11 cellular contexts compared by ENCODE assay signal in genomic region chr7:142807855-142808460, GRCh38. TPM values are rescaled to one million over a fixed set of nuclear protein-coding genes. Genes with fewer than 3 reads are reported as not detected.
A peak's percentile ranks its signal among the peaks of the same experiment; 100 is the strongest.
DNase-seq lines count a peak whose midpoint lies in the region; ATAC-seq, FAIRE-seq and TF ChIP-seq lines count a peak whose summit lies in the region.
"Had no signal": no experiment of that assay in that cellular context is flagged by ENCODE, and none has a peak within 500 bp of the region (broad histone marks: within the 10 kb centered on the region; RNA-seq: fewer than 3 reads in every experiment).

No MANE protein-coding gene starts in this region.

- POLR2A ChIA-PET in activated CD4-positive, alpha-beta T cell treated with anti-CD3 and anti-CD28 coated beads for 36 hours (lab: Charles Lee) = interaction anchor here (0.5 to 6.3 kb wide), 18 partner anchors 11 to 572 kb away, joined by 3 to 176 read pairs (median 6); partner anchors contain the start of genes CASP2 and GSTK1
- POLR2A ChIA-PET in OCI-LY7 (lab: Charles Lee) (interaction anchor here (0.6 to 15.5 kb wide), 12 partner anchors 17 to 278 kb away, joined by 3 to 666 read pairs (median 3); partner anchors contain the start of gene PRSS2), K562 (lab: Yijun Ruan, JAX) (interaction anchor here (0.6 to 1.2 kb wide), 6 partner anchors 10 to 175 kb away, joined by 3 to 4 read pairs (median 3); no protein-coding TSS in a partner anchor), HepG2 (lab: Yijun Ruan, JAX) (no interaction called here)

- no peaks in the 10 kb centered on the region for H3K9me1 ChIP-seq in K562 (ENCODE audit: control insufficient read depth, insufficient read depth, low read length)

- H3K4me1 ChIP-seq in OCI-LY7 (ENCODE audit: insufficient read depth, low read length, poor library complexity, severe bottlenecking) = peaks cover 97% of the 10 kb centered on the region
- peaks cover 0 to 57% of the 10 kb centered on the region in 2 experiments; a peak in 3 of 5 replicates for H3K4me1 ChIP-seq in K562 (replicated peaks in 1 of 2; ENCODE audit: control insufficient read depth in 2 of 2, insufficient read depth in 2 of 2, low read length in 2 of 2)
- H3K4me1 ChIP-seq in HepG2 (ENCODE audit: insufficient read depth, low read length) = no peaks in the 10 kb centered on the region

- H2AFZ ChIP-seq in OCI-LY7 (ENCODE audit: low read length) (no peak overlapping the region), K562 (ENCODE audit: low read depth, low read length) (no peak overlapping the region), HepG2 (ENCODE audit: low read length) (no peak overlapping the region)

- peak overlapping the region; percentile 68 for H3K4me3 Mint-ChIP-seq in activated CD4-positive, alpha-beta T cell treated with anti-CD3 and anti-CD28 coated beads for 36 hours

- H3K9me3 Mint-ChIP-seq in activated CD4-positive, alpha-beta T cell treated with anti-CD3 and anti-CD28 coated beads for 36 hours (ENCODE audit: low read depth) = no peaks in the 10 kb centered on the region

- no peak for FAIRE-seq in K562 (lab: Jason Lieb, UNC)
- no peak for FAIRE-seq in HepG2 (lab: Jason Lieb, UNC)
- FAIRE-seq: A204.1 had no signal

- H3K27me3 ChIP-seq in K562 (ENCODE audit: control insufficient read depth in 2 of 2, insufficient read depth in 2 of 2, low read length in 2 of 2) = no peaks in the 10 kb centered on the region
- H3K27me3 ChIP-seq in HepG2 (ENCODE audit: control insufficient read depth in 1 of 2, insufficient read depth in 2 of 2, low read length in 2 of 2) = no peaks in the 10 kb centered on the region

- H3K36me3 ChIP-seq in OCI-LY7 (ENCODE audit: insufficient read depth, low read length) = peaks cover 28% of the 10 kb centered on the region
- no peaks in the 10 kb centered on the region for H3K36me3 ChIP-seq in K562 (ENCODE audit: control insufficient read depth, insufficient read depth, low read length)
- H3K36me3 ChIP-seq in HepG2 (replicated peaks in 1 of 2; ENCODE audit: control insufficient read depth in 1 of 2, insufficient read depth in 2 of 2, low read length in 2 of 2) = no peaks in the 10 kb centered on the region

- H3K9ac ChIP-seq in K562 (ENCODE audit: insufficient read depth in 1 of 2, low read depth in 2 of 2, low read length in 2 of 2) (peak overlapping the region in 1 of 2 experiments; percentile 36; a peak in 2 of 4 replicates), HepG2 (ENCODE audit: insufficient read depth, low read depth, low read length) (no peak overlapping the region)

- DNase-seq in activated CD4-positive, alpha-beta T cell treated with anti-CD3 and anti-CD28 coated beads for 36 hours = peak; percentile 69
- no peak for DNase-seq in activated CD4-positive, alpha-beta T cell treated with anti-CD3 and anti-CD28 coated beads for 1 hour
- DNase-seq in OCI-LY7 (ENCODE audit: low spot score) (peak; percentile 60), K562 (ENCODE audit: extremely low read depth in 1 of 4, low spot score in 3 of 4) (peak in 3 of 4 experiments; percentile 38 to 45 (median 39)), SIG-M5 (lab: John Stamatoyannopoulos, UW) (no peak), HepG2 (ENCODE audit: low spot score) (no peak)
- peak; percentile 51 for DNase-seq in stimulated activated naive CD8-positive, alpha-beta T cell treated with anti-CD3 and anti-CD28 coated beads, Interleukin-15, Interleukin-2, amounts not matched to agents 100 U/mL and 50 U/mL, for 24 hours

- TF ChIP-seq RAD21 in K562 (CRISPR knock-in tag; conservative IDR thresholded peaks at IDR 0.05 in 1 of 2, IDR thresholded peaks at IDR 0.05 in 1 of 2) (no peak), HepG2 (CRISPR knock-in tag; IDR thresholded peaks at IDR 0.05) (no peak)

- no TSS peak for BruUV-seq in OCI-LY7 (replicated peaks; lab: Mats Ljungman, UMichigan)
- BruUV-seq in K562 (replicated peaks; lab: Mats Ljungman, UMichigan) = no TSS peak
- no TSS peak for BruUV-seq in HepG2 (replicated peaks; lab: Mats Ljungman, UMichigan)

- no peaks in the 10 kb centered on the region for H4K20me1 ChIP-seq in OCI-LY7 (ENCODE audit: insufficient read depth, low read length)
- H4K20me1 ChIP-seq in K562 (replicated peaks; ENCODE audit: control insufficient read depth, insufficient read depth, low read length) = no peaks in the 10 kb centered on the region
- H4K20me1 ChIP-seq in HepG2 (ENCODE audit: insufficient read depth, low read length) = no peaks in the 10 kb centered on the region

- H3K4me2 ChIP-seq in OCI-LY7 (ENCODE audit: low read length) = peak overlapping the region; percentile 89
- no peak overlapping the region for H3K4me2 ChIP-seq in K562 (ENCODE audit: insufficient read depth, low read length)
- no peak overlapping the region for H3K4me2 ChIP-seq in HepG2 (ENCODE audit: low read depth, low read length)

- no peaks in the 10 kb centered on the region for H3K9me3 ChIP-seq in OCI-LY7 (ENCODE audit: low read length)
- H3K9me3 ChIP-seq in K562 (replicated peaks; ENCODE audit: control insufficient read depth, insufficient read depth, low read depth, low read length) = no peaks in the 10 kb centered on the region
- no peaks in the 10 kb centered on the region for H3K9me3 ChIP-seq in HepG2 (ENCODE audit: low read length)

- no peaks in the 10 kb centered on the region for H3K9me2 ChIP-seq in OCI-LY7 (ENCODE audit: insufficient read depth, low read length)

- H3K27me3 Mint-ChIP-seq in activated CD4-positive, alpha-beta T cell treated with anti-CD3 and anti-CD28 coated beads for 36 hours = no peaks in the 10 kb centered on the region

- peak overlapping the region; percentile 99 for H3K27ac Mint-ChIP-seq in activated CD4-positive, alpha-beta T cell treated with anti-CD3 and anti-CD28 coated beads for 36 hours

- TF ChIP-seq EP300 in K562 (IDR thresholded peaks at IDR 0.05; ENCODE audit: low read length) (peak; percentile 31; the same call in 1 of the 2 replicates), HepG2 (IDR thresholded peaks at IDR 0.05; ENCODE audit: low read depth in 2 of 2, low read length in 2 of 2) (no peak), HepG2 (CRISPR knock-in tag; IDR thresholded peaks at IDR 0.05; ENCODE audit: borderline replicate concordance) (no peak)

- CTCF ChIA-PET in activated CD4-positive, alpha-beta T cell treated with anti-CD3 and anti-CD28 coated beads for 36 hours (lab: Charles Lee) = interaction anchor here (0.9 to 11.2 kb wide), 11 partner anchors 12 to 677 kb away, joined by 3 to 182 read pairs (median 5); no protein-coding TSS in a partner anchor
- CTCF ChIA-PET in OCI-LY7 (lab: Charles Lee; ENCODE audit: unreplicated experiment) = interaction anchor here (1.1 to 6.0 kb wide), 5 partner anchors 10 to 94 kb away, joined by 3 to 90 read pairs (median 10); no protein-coding TSS in a partner anchor
- CTCF ChIA-PET in K562 (lab: Yijun Ruan, JAX; ENCODE audit: low intra/inter-chr PET ratio) = no interaction called here
- CTCF ChIA-PET in HepG2 (lab: Yijun Ruan, JAX; ENCODE audit: low intra/inter-chr PET ratio, low total read pairs) = no interaction called here

- H3K36me3 Mint-ChIP-seq in activated CD4-positive, alpha-beta T cell treated with anti-CD3 and anti-CD28 coated beads for 36 hours (ENCODE audit: low read depth) = peaks cover 27% of the 10 kb centered on the region

- peak; percentile 8 for ATAC-seq in activated CD4-positive, alpha-beta T cell treated with anti-CD3 and anti-CD28 coated beads for 36 hours
- ATAC-seq in K562 (no peak), GM21515 (IDR thresholded peaks at IDR 0.05; ENCODE audit: unreplicated experiment) (no peak), HepG2 (no peak)
- ATAC-seq in stimulated activated naive CD8-positive, alpha-beta T cell treated with anti-CD3 and anti-CD28 coated beads, Interleukin-15, Interleukin-2, amounts not matched to agents 100 U/mL and 50 U/mL, for 24 hours = peak; percentile 8

- TF ChIP-seq CTCF in OCI-LY7 (conservative IDR thresholded peaks at IDR 0.05; ENCODE audit: low read length) (no peak), K562 (IDR thresholded peaks at IDR 0.05 in 2 of 3, conservative IDR thresholded peaks at IDR 0.05 in 1 of 3; ENCODE audit: insufficient read depth in 2 of 3, low read depth in 1 of 3, low read length in 3 of 3) (no peak), HepG2 (CRISPR knock-in tag; IDR thresholded peaks at IDR 0.05) (no peak)

- peaks cover 97% of the 10 kb centered on the region for H3K4me1 Mint-ChIP-seq in activated CD4-positive, alpha-beta T cell treated with anti-CD3 and anti-CD28 coated beads for 36 hours

- in situ Hi-C loops in K562 (cut with MboI) = no loop called here
- in situ Hi-C loops in HepG2 (cut with HindIII; ENCODE audit: extremely low pct_ligation_motif_present, low pct_unique_long_range_greater_than_20kb) = no loop called here

- 0% methylated on average over 3 of the region's 3 CpGs for WGBS in K562 (ENCODE audit: insufficient coverage, low coverage, missing lambda C conversion rate)
- WGBS in HepG2 (ENCODE audit: low lambda C conversion rate) = 0% methylated on average over 3 of the region's 3 CpGs

- intact Hi-C loops in activated CD4-positive, alpha-beta T cell treated with anti-CD3 and anti-CD28 coated beads for 36 hours (cut with DNase I, micrococcal nuclease) = loop anchor here (1.0 to 10.0 kb wide), 14 partner anchors 8 to 1886 kb away; partner anchors contain the start of genes SSBP1 (in 2 of the 2), ZYX (in 2 of the 2), BRAF (in 1 of the 2) and CASP2 (in 1 of the 2)
- intact Hi-C loops in OCI-LY7 (cut with micrococcal nuclease; ENCODE audit: unreplicated experiment) = loop anchor here (1.0 to 10.0 kb wide), 6 partner anchors 10 to 479 kb away; partner anchors contain the start of gene CASP2
- intact Hi-C loops in K562 (cut with micrococcal nuclease) = no loop called here
- intact Hi-C loops in HepG2 (cut with micrococcal nuclease; ENCODE audit: unreplicated experiment) = no loop called here

- H3K4me3 ChIP-seq in OCI-LY7 (ENCODE audit: low read depth, low read length, poor library complexity, severe bottlenecking) (peak overlapping the region; percentile 49), K562 (no peak overlapping the region), HepG2 (replicated peaks in 1 of 3; ENCODE audit: insufficient read depth in 1 of 3, low read depth in 2 of 3, low read length in 3 of 3) (no peak overlapping the region)

- H3K79me2 ChIP-seq in OCI-LY7 (ENCODE audit: insufficient read depth, low read depth, low read length) (no peaks in the 10 kb centered on the region), K562 (ENCODE audit: control insufficient read depth, insufficient read depth, low read length) (no peaks in the 10 kb centered on the region), HepG2 (ENCODE audit: insufficient read depth, low read length) (no peaks in the 10 kb centered on the region)

- no peak for TF ChIP-seq POLR2A in K562 (conservative IDR thresholded peaks at IDR 0.05)
- TF ChIP-seq POLR2A in HepG2 (IDR thresholded peaks at IDR 0.05; ENCODE audit: insufficient read depth in 1 of 2, low read depth in 2 of 2, low read length in 2 of 2) = no peak

- H3K27ac ChIP-seq in OCI-LY7 (ENCODE audit: low read depth, low read length, poor library complexity, severe bottlenecking) (peak overlapping the region; percentile 100), K562 (ENCODE audit: extremely low read depth, low read depth, low read length) (peak overlapping the region; percentile 58; the same call in 2 of the 3 replicates), HepG2 (ENCODE audit: extremely low read length, insufficient read depth, low read length) (no peak overlapping the region)
- H3K27ac ChIP-seq: epithelial cell of prostate had no signal

RNA-seq across cellular contexts. Expression of gene PRSS2, which starts 37.2 kb away (rescaled TPM):
- not detected for total RNA-seq in activated CD4-positive, alpha-beta T cell treated with anti-CD3 and anti-CD28 coated beads for 36 hours
- total RNA-seq in OCI-LY7 (2014; rRNA removed; shearing (Covaris generic)) = 0.23 and 0.60 TPM in 2 replicates
- total RNA-seq in OCI-LY7 (2022) (1.1 TPM in 2 replicates), K562 (2014; rRNA removed) (1.1 and 1.7 TPM in 2 replicates), K562 (2014; rRNA removed; fragmentation: Illumina TruSeq; extraction: Trizol) (2.4 and 2.5 TPM in 2 replicates), K562 (2015; rRNA removed; fragmentation: Illumina TruSeq; extraction: Trizol) (1.3 and 2.4 TPM in 2 replicates), K562 (2021) (23.9 and 30.1 TPM in 2 replicates), HepG2 (2016; rRNA removed; fragmentation: Illumina TruSeq; extraction: Trizol) (not detected in 2 replicates)
- total RNA-seq in K562 (2011; cell fraction: chromatin; rRNA removed; ENCODE audit: low replicate concordance) = 2.5 TPM in 1 of 2 replicates, not detected in the other
- total RNA-seq in K562 (2011; cell fraction: nucleolus; rRNA removed) = 4.6 and 6.2 TPM in 2 replicates
- total RNA-seq in K562 (2011; cell fraction: nucleoplasm; rRNA removed) = 3.5 and 4.8 TPM in 2 replicates
- polyA plus RNA-seq in K562 (2011; rRNA removed) (3.8 and 6.4 TPM in 2 replicates), K562 (2014; fragmentation: Illumina TruSeq; extraction: Trizol) (4.7 and 6.2 TPM in 2 replicates), K562 (2014; fragmentation: Nextera tagmentation; extraction: Ambion mirVana) (10 to 100 TPM in 1 of 2 experiments, 1 to 10 TPM in 1; 9.5 to 16.4 TPM), K562 (2014; rRNA removed) (1.4 and 1.6 TPM in 2 replicates), HepG2 (2011; rRNA removed) (not detected in 2 replicates)
- 9.3 and 14.7 TPM in 2 replicates for polyA plus RNA-seq in K562 (2011; cell fraction: cytosol; rRNA removed)
- polyA plus RNA-seq in K562 (2011; cell fraction: nucleus; rRNA removed) = 4.3 and 5.0 TPM in 2 replicates
- polyA plus RNA-seq in K562 (2012) = 6.6 and 43.8 TPM in 2 replicates
- polyA minus RNA-seq in K562 (2011; rRNA and poly(A)+ RNA removed) = 2.8 and 3.7 TPM in 2 replicates
- polyA minus RNA-seq in K562 (2011; cell fraction: cytosol; rRNA and poly(A)+ RNA removed) = 4.5 and 5.4 TPM in 2 replicates
- 0.67 and 1.4 TPM in 2 replicates for polyA minus RNA-seq in K562 (2011; cell fraction: nucleus; rRNA and poly(A)+ RNA removed)
- not detected in 2 replicates for total RNA-seq in HepG2 (2016; cell fraction: cytosol; rRNA removed; fragmentation: Illumina TruSeq; extraction: Trizol; ENCODE audit: low read depth)
- total RNA-seq in HepG2 (2016; cell fraction: insoluble cytoplasmic fraction; rRNA removed; fragmentation: Illumina TruSeq; extraction: Trizol) = not detected in 2 replicates
- not detected in 2 replicates for total RNA-seq in HepG2 (2016; cell fraction: membrane; rRNA removed; fragmentation: Illumina TruSeq; extraction: Trizol)
- total RNA-seq in HepG2 (2016; cell fraction: nucleus; rRNA removed; fragmentation: Illumina TruSeq; extraction: Trizol) = not detected in 2 replicates
- polyA plus RNA-seq in HepG2 (2011; cell fraction: cytosol; rRNA removed) = not detected in 2 replicates
- polyA plus RNA-seq in HepG2 (2011; cell fraction: nucleus; rRNA removed) = not detected in 2 replicates
- not detected in 2 replicates for polyA plus RNA-seq in HepG2 (2012)
- polyA plus RNA-seq in HepG2 (2016; cell fraction: cytosol; fragmentation: Illumina TruSeq; extraction: Trizol; ENCODE audit: low read depth) = not detected in 2 replicates
- polyA plus RNA-seq in HepG2 (2016; cell fraction: insoluble cytoplasmic fraction; fragmentation: Illumina TruSeq; extraction: Trizol; ENCODE audit: low read depth) = not detected in 2 replicates
- not detected in 2 replicates for polyA plus RNA-seq in HepG2 (2016; cell fraction: membrane; fragmentation: Illumina TruSeq; extraction: Trizol; ENCODE audit: low read depth)
- polyA plus RNA-seq in HepG2 (2016; cell fraction: nucleus; fragmentation: Illumina TruSeq; extraction: Trizol; ENCODE audit: insufficient read depth, low read depth) = not detected in 2 replicates
- polyA minus RNA-seq in HepG2 (2011; rRNA and poly(A)+ RNA removed; ENCODE audit: low replicate concordance) = not detected in 2 replicates
- polyA minus RNA-seq in HepG2 (2011; cell fraction: cytosol; rRNA and poly(A)+ RNA removed) = not detected in 2 replicates
- polyA minus RNA-seq in HepG2 (2011; cell fraction: nucleus; rRNA and poly(A)+ RNA removed) = not detected in 2 replicates
- total RNA-seq: LHCN-M2 had no signal

RNA-seq across cellular contexts. Expression of gene EPHB6, which starts 46.9 kb away (rescaled TPM):
- total RNA-seq in activated CD4-positive, alpha-beta T cell treated with anti-CD3 and anti-CD28 coated beads for 36 hours = 10 to 100 TPM; 14.7 to 15.1 TPM
- total RNA-seq in OCI-LY7 (2014; rRNA removed; shearing (Covaris generic)) = 0.15 and 0.41 TPM in 2 replicates
- 0.33 and 0.57 TPM in 2 replicates for total RNA-seq in OCI-LY7 (2022)
- 81.3 and 499 TPM in 2 replicates for total RNA-seq in K562 (2011; cell fraction: chromatin; rRNA removed; ENCODE audit: low replicate concordance)
- total RNA-seq in K562 (2011; cell fraction: nucleolus; rRNA removed) = 147 and 442 TPM in 2 replicates
- 112 and 171 TPM in 2 replicates for total RNA-seq in K562 (2011; cell fraction: nucleoplasm; rRNA removed)
- 10.4 and 11.3 TPM in 2 replicates for total RNA-seq in K562 (2014; rRNA removed)
- total RNA-seq in K562 (2014; rRNA removed; fragmentation: Illumina TruSeq; extraction: Trizol) = 4.1 and 4.3 TPM in 2 replicates
- total RNA-seq in K562 (2015; rRNA removed; fragmentation: Illumina TruSeq; extraction: Trizol) = 1.5 and 2.1 TPM in 2 replicates
- 13.2 and 19.1 TPM in 2 replicates for total RNA-seq in K562 (2021)
- 108 and 123 TPM in 2 replicates for polyA plus RNA-seq in K562 (2011; rRNA removed)
- 99.6 and 191 TPM in 2 replicates for polyA plus RNA-seq in K562 (2011; cell fraction: cytosol; rRNA removed)
- 516 and 1,081 TPM in 2 replicates for polyA plus RNA-seq in K562 (2011; cell fraction: nucleus; rRNA removed)
- polyA plus RNA-seq in K562 (2012) = 8.8 and 13.0 TPM in 2 replicates
- polyA plus RNA-seq in K562 (2014; fragmentation: Illumina TruSeq; extraction: Trizol) = 7.6 and 10.7 TPM in 2 replicates
- polyA plus RNA-seq in K562 (2014; fragmentation: Nextera tagmentation; extraction: Ambion mirVana) = 1 to 10 TPM; 1.4 to 2.5 TPM
- polyA plus RNA-seq in K562 (2014; rRNA removed) = 12.0 and 16.3 TPM in 2 replicates
- 56.3 and 87.3 TPM in 2 replicates for polyA minus RNA-seq in K562 (2011; rRNA and poly(A)+ RNA removed)
- 119 and 124 TPM in 2 replicates for polyA minus RNA-seq in K562 (2011; cell fraction: cytosol; rRNA and poly(A)+ RNA removed)
- 75.4 and 113 TPM in 2 replicates for polyA minus RNA-seq in K562 (2011; cell fraction: nucleus; rRNA and poly(A)+ RNA removed)
- not detected in 2 replicates for total RNA-seq in HepG2 (2016; rRNA removed; fragmentation: Illumina TruSeq; extraction: Trizol)
- not detected in 2 replicates for total RNA-seq in HepG2 (2016; cell fraction: cytosol; rRNA removed; fragmentation: Illumina TruSeq; extraction: Trizol; ENCODE audit: low read depth)
- total RNA-seq in HepG2 (2016; cell fraction: insoluble cytoplasmic fraction; rRNA removed; fragmentation: Illumina TruSeq; extraction: Trizol) = 0.11 TPM in 1 of 2 replicates, not detected in the other
- not detected in 2 replicates for total RNA-seq in HepG2 (2016; cell fraction: membrane; rRNA removed; fragmentation: Illumina TruSeq; extraction: Trizol)
- total RNA-seq in HepG2 (2016; cell fraction: nucleus; rRNA removed; fragmentation: Illumina TruSeq; extraction: Trizol) = not detected in 2 replicates
- not detected in 2 replicates for polyA plus RNA-seq in HepG2 (2011; rRNA removed)
- polyA plus RNA-seq in HepG2 (2011; cell fraction: cytosol; rRNA removed) = 0.01 TPM in 1 of 2 replicates, not detected in the other
- polyA plus RNA-seq in HepG2 (2011; cell fraction: nucleus; rRNA removed) = 0.14 TPM in 1 of 2 replicates, not detected in the other
- not detected in 2 replicates for polyA plus RNA-seq in HepG2 (2012)
- not detected in 2 replicates for polyA plus RNA-seq in HepG2 (2016; cell fraction: cytosol; fragmentation: Illumina TruSeq; extraction: Trizol; ENCODE audit: low read depth)
- not detected in 2 replicates for polyA plus RNA-seq in HepG2 (2016; cell fraction: insoluble cytoplasmic fraction; fragmentation: Illumina TruSeq; extraction: Trizol; ENCODE audit: low read depth)
- not detected in 2 replicates for polyA plus RNA-seq in HepG2 (2016; cell fraction: membrane; fragmentation: Illumina TruSeq; extraction: Trizol; ENCODE audit: low read depth)
- not detected in 2 replicates for polyA plus RNA-seq in HepG2 (2016; cell fraction: nucleus; fragmentation: Illumina TruSeq; extraction: Trizol; ENCODE audit: insufficient read depth, low read depth)
- 0.06 and 0.40 TPM in 2 replicates for polyA minus RNA-seq in HepG2 (2011; rRNA and poly(A)+ RNA removed; ENCODE audit: low replicate concordance)
- not detected in 2 replicates for polyA minus RNA-seq in HepG2 (2011; cell fraction: cytosol; rRNA and poly(A)+ RNA removed)
- not detected in 2 replicates for polyA minus RNA-seq in HepG2 (2011; cell fraction: nucleus; rRNA and poly(A)+ RNA removed)

RNA-seq across cellular contexts. Expression of gene PRSS1, which starts 58.7 kb away (rescaled TPM):
- not detected for total RNA-seq in activated CD4-positive, alpha-beta T cell treated with anti-CD3 and anti-CD28 coated beads for 36 hours
- total RNA-seq in OCI-LY7 (2014; rRNA removed; shearing (Covaris generic)) = not detected in 2 replicates
- not detected in 2 replicates for total RNA-seq in OCI-LY7 (2022)
- not detected in 2 replicates for total RNA-seq in K562 (2011; cell fraction: chromatin; rRNA removed; ENCODE audit: low replicate concordance)
- total RNA-seq in K562 (2011; cell fraction: nucleolus; rRNA removed) = not detected in 2 replicates
- not detected in 2 replicates for total RNA-seq in K562 (2011; cell fraction: nucleoplasm; rRNA removed)
- not detected in 2 replicates for total RNA-seq in K562 (2014; rRNA removed)
- not detected in 2 replicates for total RNA-seq in K562 (2014; rRNA removed; fragmentation: Illumina TruSeq; extraction: Trizol)
- not detected in 2 replicates for total RNA-seq in K562 (2015; rRNA removed; fragmentation: Illumina TruSeq; extraction: Trizol)
- 6.6 and 8.8 TPM in 2 replicates for total RNA-seq in K562 (2021)
- polyA plus RNA-seq in K562 (2011; rRNA removed) = not detected in 2 replicates
- polyA plus RNA-seq in K562 (2011; cell fraction: cytosol; rRNA removed) = not detected in 2 replicates
- polyA plus RNA-seq in K562 (2011; cell fraction: nucleus; rRNA removed) = 0.27 TPM in 1 of 2 replicates, not detected in the other
- polyA plus RNA-seq in K562 (2012) = 0.86 TPM in 1 of 2 replicates, not detected in the other
- not detected in 2 replicates for polyA plus RNA-seq in K562 (2014; fragmentation: Illumina TruSeq; extraction: Trizol)
- under 1 TPM; 0.07 to 0.20 TPM for polyA plus RNA-seq in K562 (2014; fragmentation: Nextera tagmentation; extraction: Ambion mirVana)
- not detected in 2 replicates for polyA plus RNA-seq in K562 (2014; rRNA removed)
- polyA minus RNA-seq in K562 (2011; rRNA and poly(A)+ RNA removed) = not detected in 2 replicates
- polyA minus RNA-seq in K562 (2011; cell fraction: cytosol; rRNA and poly(A)+ RNA removed) = not detected in 2 replicates
- polyA minus RNA-seq in K562 (2011; cell fraction: nucleus; rRNA and poly(A)+ RNA removed) = not detected in 2 replicates
- not detected in 2 replicates for total RNA-seq in HepG2 (2016; rRNA removed; fragmentation: Illumina TruSeq; extraction: Trizol)
- total RNA-seq in HepG2 (2016; cell fraction: cytosol; rRNA removed; fragmentation: Illumina TruSeq; extraction: Trizol; ENCODE audit: low read depth) = not detected in 2 replicates
- not detected in 2 replicates for total RNA-seq in HepG2 (2016; cell fraction: insoluble cytoplasmic fraction; rRNA removed; fragmentation: Illumina TruSeq; extraction: Trizol)
- not detected in 2 replicates for total RNA-seq in HepG2 (2016; cell fraction: membrane; rRNA removed; fragmentation: Illumina TruSeq; extraction: Trizol)
- total RNA-seq in HepG2 (2016; cell fraction: nucleus; rRNA removed; fragmentation: Illumina TruSeq; extraction: Trizol) = not detected in 2 replicates
- not detected in 2 replicates for polyA plus RNA-seq in HepG2 (2011; rRNA removed)
- not detected in 2 replicates for polyA plus RNA-seq in HepG2 (2011; cell fraction: cytosol; rRNA removed)
- not detected in 2 replicates for polyA plus RNA-seq in HepG2 (2011; cell fraction: nucleus; rRNA removed)
- polyA plus RNA-seq in HepG2 (2012) = not detected in 2 replicates
- polyA plus RNA-seq in HepG2 (2016; cell fraction: cytosol; fragmentation: Illumina TruSeq; extraction: Trizol; ENCODE audit: low read depth) = not detected in 2 replicates
- not detected in 2 replicates for polyA plus RNA-seq in HepG2 (2016; cell fraction: insoluble cytoplasmic fraction; fragmentation: Illumina TruSeq; extraction: Trizol; ENCODE audit: low read depth)
- not detected in 2 replicates for polyA plus RNA-seq in HepG2 (2016; cell fraction: membrane; fragmentation: Illumina TruSeq; extraction: Trizol; ENCODE audit: low read depth)
- not detected in 2 replicates for polyA plus RNA-seq in HepG2 (2016; cell fraction: nucleus; fragmentation: Illumina TruSeq; extraction: Trizol; ENCODE audit: insufficient read depth, low read depth)
- not detected in 2 replicates for polyA minus RNA-seq in HepG2 (2011; rRNA and poly(A)+ RNA removed; ENCODE audit: low replicate concordance)
- polyA minus RNA-seq in HepG2 (2011; cell fraction: cytosol; rRNA and poly(A)+ RNA removed) = not detected in 2 replicates
- not detected in 2 replicates for polyA minus RNA-seq in HepG2 (2011; cell fraction: nucleus; rRNA and poly(A)+ RNA removed)
- total RNA-seq: LHCN-M2 had no signal

Comparison
In these comparisons a context has a peak if more than half of its experiments do, and no peak if none do; other contexts are left out.
1. DNase-seq: peak in activated CD4-positive, alpha-beta T cell treated with anti-CD3 and anti-CD28 coated beads for 36 hours (single experiment), OCI-LY7 (single experiment), K562 (3 of 4) and stimulated activated naive CD8-positive, alpha-beta T cell treated with anti-CD3 and anti-CD28 coated beads, Interleukin-15, Interleukin-2, amounts not matched to agents 100 U/mL and 50 U/mL, for 24 hours (single experiment); none in activated CD4-positive, alpha-beta T cell treated with anti-CD3 and anti-CD28 coated beads for 1 hour (single experiment), SIG-M5 (single experiment) and HepG2 (single experiment).
2. ATAC-seq: peak in activated CD4-positive, alpha-beta T cell treated with anti-CD3 and anti-CD28 coated beads for 36 hours (single experiment) and stimulated activated naive CD8-positive, alpha-beta T cell treated with anti-CD3 and anti-CD28 coated beads, Interleukin-15, Interleukin-2, amounts not matched to agents 100 U/mL and 50 U/mL, for 24 hours (single experiment); none in K562 (single experiment), GM21515 (single experiment) and HepG2 (single experiment).
3. CTCF ChIA-PET loops: an anchor here in activated CD4-positive, alpha-beta T cell treated with anti-CD3 and anti-CD28 coated beads for 36 hours (0.9 to 11.2 kb wide) and OCI-LY7 (1.1 to 6.0 kb wide); none called in K562 and HepG2.
4. intact Hi-C loops: an anchor here in activated CD4-positive, alpha-beta T cell treated with anti-CD3 and anti-CD28 coated beads for 36 hours (1.0 to 10.0 kb wide) and OCI-LY7 (1.0 to 10.0 kb wide); none called in K562 and HepG2.